ENCODE assay signal across 5 cellular contexts in genomic region chr19:14612242-14612641, GRCh38. TPM values are rescaled to one million over a fixed set of nuclear protein-coding genes. Genes with fewer than 3 reads are reported as not detected.
"Had no signal": no experiment of that assay in that cellular context is flagged by ENCODE, and none has a peak within 500 bp of the region (broad histone marks: within the 10 kb centered on the region; RNA-seq: fewer than 3 reads in every experiment).

No MANE protein-coding gene starts in this region.

RNA-seq across cellular contexts. Expression of gene CLEC17A, which starts 29.4 kb away (rescaled TPM):
- total RNA-seq: HepG2, HT1080, IMR-90, NCI-H460, Right ventricle myocardium superior had no signal
- polyA plus RNA-seq: HepG2 had no signal
